ENCODE assay signal across 30 cellular contexts in the genomic region with DNA sequence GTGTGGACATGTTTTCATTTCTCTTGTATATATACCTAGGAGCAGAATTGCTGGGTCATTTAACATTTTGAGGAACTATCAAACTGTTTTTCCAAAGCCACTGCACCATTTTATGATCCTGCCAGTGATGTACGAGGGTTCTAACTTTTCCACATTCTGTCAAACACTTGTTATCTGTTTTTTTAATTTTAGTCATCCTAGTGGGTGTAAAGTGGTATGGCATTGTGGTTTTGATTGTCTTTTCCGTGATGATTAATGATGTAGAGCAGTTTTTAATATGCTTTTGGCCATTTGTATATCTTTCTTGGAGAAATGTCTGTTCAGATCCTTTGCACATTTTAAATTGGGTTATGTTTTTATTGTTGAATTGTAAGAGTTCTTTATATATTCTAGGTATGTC.
DNase-seq lines count a peak whose midpoint lies in the region; ATAC-seq, FAIRE-seq and TF ChIP-seq lines count a peak whose summit lies in the region.
"Had no signal": no experiment of that assay in that cellular context is flagged by ENCODE, and none has a peak within 500 bp of the region (broad histone marks: within the 10 kb centered on the region; RNA-seq: fewer than 3 reads in every experiment).

No MANE protein-coding gene starts in this region.

- no peak overlapping the region for H3K4me3 Mint-ChIP-seq in astrocyte (ENCODE audit: unreplicated experiment)
- H3K4me3 Mint-ChIP-seq in nephron progenitor cell: no peak overlapping the region
- H3K4me3 Mint-ChIP-seq: CD14-positive monocyte; CD8-positive, alpha-beta memory T cell had no signal

- H3K36me3 Mint-ChIP-seq in astrocyte (ENCODE audit: low read depth, unreplicated experiment) (no peaks in the 10 kb centered on the region), nephron progenitor cell (ENCODE audit: low read depth) (peaks cover 73% of the 10 kb centered on the region)

- no peaks in the 10 kb centered on the region for H4K20me1 ChIP-seq in astrocyte (ENCODE audit: insufficient read depth, low read length)

- DNase-seq in A172 (ENCODE audit: low spot score): peak; percentile 1
- DNase-seq in KBM-7: peak; percentile 23
- DNase-seq in astrocyte (ENCODE audit: low read depth): peak; percentile 54
- no peak for DNase-seq in NCI-H2196 (lab: John Stamatoyannopoulos, UW; ENCODE audit: unreplicated experiment)
- DNase-seq in activated CD8-positive, alpha-beta memory T cell treated with anti-CD3 and anti-CD28 coated beads, Interleukin-2, amount 50 U/mL, for 48 hours: no peak
- no peak for DNase-seq in nephron progenitor cell
- DNase-seq: ACHN; BE2C; CD8-positive, alpha-beta memory T cell; DND-41; GM23248; H7; NCI-H1048; NCI-H1417 treated with DMSO at 0.1 percent for 48 hours; NCI-H187 treated with DMSO at 0.1 percent for 48 hours; NCI-H2171 treated with DMSO at 0.1 percent for 48 hours; NCI-H446; NCI-H524 treated with DMSO at 0.1 percent for 48 hours; NCI-H774; NK-92 treated with Interleukin-12 subunit alpha and Interleukin-12 subunit beta, amount 100 ng/mL, for 24 hours; PC-9; Right ventricle myocardium superior; RPMI8226 had no signal

- no peak overlapping the region for H3K9ac ChIP-seq in astrocyte (ENCODE audit: low read length)
- H3K9ac ChIP-seq: GM23248 had no signal

- H3K27me3 ChIP-seq in astrocyte (ENCODE audit: insufficient read depth, low read length): no peaks in the 10 kb centered on the region
- H3K27me3 ChIP-seq: BE2C, SJSA1 had no signal

- no peaks in the 10 kb centered on the region for H3K9me3 ChIP-seq in astrocyte (ENCODE audit: insufficient read depth, low read depth, low read length)
- H3K9me3 ChIP-seq: BE2C, SJSA1 had no signal

- FAIRE-seq in A204.1 (lab: Jason Lieb, UNC) (peak; percentile 53), astrocyte (lab: Jason Lieb, UNC) (peak; percentile 20)
- FAIRE-seq: GM18507, HTR-8/SVneo, K562 had no signal

- no peaks in the 10 kb centered on the region for H3K27me3 Mint-ChIP-seq in astrocyte (ENCODE audit: low read depth, unreplicated experiment)
- H3K27me3 Mint-ChIP-seq in nephron progenitor cell (ENCODE audit: low read depth, poor library complexity): no peaks in the 10 kb centered on the region
- H3K27me3 Mint-ChIP-seq: CD8-positive, alpha-beta memory T cell had no signal

- no peak for ATAC-seq in GM19035 (IDR thresholded peaks at IDR 0.05; ENCODE audit: unreplicated experiment)
- ATAC-seq: K562 had no signal

- peaks cover 7% of the 10 kb centered on the region for H3K36me3 ChIP-seq in astrocyte (ENCODE audit: insufficient read depth, low read length)

- H3K9me3 Mint-ChIP-seq in astrocyte (ENCODE audit: unreplicated experiment): peaks cover 2% of the 10 kb centered on the region
- H3K9me3 Mint-ChIP-seq in nephron progenitor cell: peaks cover 26% of the 10 kb centered on the region

- no peak overlapping the region for H3K27ac Mint-ChIP-seq in astrocyte (ENCODE audit: unreplicated experiment)
- no peak overlapping the region for H3K27ac Mint-ChIP-seq in nephron progenitor cell
- H3K27ac Mint-ChIP-seq: CD14-positive monocyte; CD8-positive, alpha-beta memory T cell had no signal

- H3K4me1 Mint-ChIP-seq in astrocyte (ENCODE audit: low read depth, unreplicated experiment) (peaks cover 2% of the 10 kb centered on the region), nephron progenitor cell (no peaks in the 10 kb centered on the region)

- no peak overlapping the region for H3K27ac ChIP-seq in astrocyte (ENCODE audit: low read depth, low read length)
- H3K27ac ChIP-seq: GM23248, PC-9, SJSA1 had no signal

- no peak for TF ChIP-seq CTCF in astrocyte (IDR thresholded peaks at IDR 0.05; ENCODE audit: insufficient read depth, low read depth, low read length)
- TF ChIP-seq CTCF in nephron progenitor cell (IDR thresholded peaks at IDR 0.05): no peak

- no peak overlapping the region for H3K4me2 ChIP-seq in astrocyte (ENCODE audit: low read length)
- H3K4me2 ChIP-seq: PC-9 had no signal

- no peaks in the 10 kb centered on the region for H3K79me2 ChIP-seq in astrocyte (ENCODE audit: insufficient read depth, low read length)

- H3K4me3 ChIP-seq in astrocyte (ENCODE audit: insufficient read depth, low read depth, low read length): no peak overlapping the region
- H3K4me3 ChIP-seq: GM23248, K562, PC-9, SJSA1 had no signal

- no peaks in the 10 kb centered on the region for H3K4me1 ChIP-seq in astrocyte (ENCODE audit: insufficient read depth, low read length)
- H3K4me1 ChIP-seq: BE2C, SJSA1 had no signal

- no peak overlapping the region for H2AFZ ChIP-seq in astrocyte (ENCODE audit: low read depth, low read length)
- H2AFZ ChIP-seq: GM23248, PC-9 had no signal

- in situ Hi-C loops in KBM-7 (cut with MboI; ENCODE audit: low pct_unique_long_range_greater_than_20kb, low sequenced_read_pairs): no loop called here

Comparison
In these comparisons a context has a peak if more than half of its experiments do, and no peak if none do; other contexts are left out.
1. DNase-seq: peak in A172 (single experiment), KBM-7 (single experiment) and astrocyte (single experiment); none in NCI-H2196 (single experiment), activated CD8-positive, alpha-beta memory T cell treated with anti-CD3 and anti-CD28 coated beads, Interleukin-2, amount 50 U/mL, for 48 hours (single experiment) and nephron progenitor cell (single experiment).